1 cellular context compared by ENCODE assay signal in the genomic region with DNA sequence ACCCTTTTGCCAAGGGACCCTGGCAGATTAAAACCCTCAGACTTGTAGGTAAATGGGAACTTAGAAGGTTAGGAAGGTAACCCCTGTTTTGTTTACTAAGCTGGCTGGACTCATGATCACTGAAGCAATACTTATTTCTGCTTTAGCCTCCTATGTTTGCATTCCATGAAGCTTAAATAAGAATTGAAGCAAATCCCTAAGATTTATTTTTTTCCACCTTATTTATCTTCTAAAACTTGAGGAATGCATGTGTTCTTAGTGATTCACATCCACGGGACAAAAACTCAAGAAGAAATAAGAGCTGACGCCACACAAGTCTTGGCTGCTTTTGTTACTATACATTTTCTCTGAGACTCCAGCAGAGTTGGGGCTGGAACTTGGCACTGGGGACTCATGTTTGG.
TF ChIP-seq lines count a peak whose summit lies in the region.

No MANE protein-coding gene starts in this region.

TF ChIP-seq in K562, 482 proteins besides CTCF, POLR2A, EP300 and RAD21:
- TF ChIP-seq ZNF778 (CRISPR knock-in tag; IDR thresholded peaks at IDR 0.05), result no peak
- TF ChIP-seq NCOA1 (IDR thresholded peaks at IDR 0.05; ENCODE audit: low read depth), result no peak
- TF ChIP-seq, protein P1, sequence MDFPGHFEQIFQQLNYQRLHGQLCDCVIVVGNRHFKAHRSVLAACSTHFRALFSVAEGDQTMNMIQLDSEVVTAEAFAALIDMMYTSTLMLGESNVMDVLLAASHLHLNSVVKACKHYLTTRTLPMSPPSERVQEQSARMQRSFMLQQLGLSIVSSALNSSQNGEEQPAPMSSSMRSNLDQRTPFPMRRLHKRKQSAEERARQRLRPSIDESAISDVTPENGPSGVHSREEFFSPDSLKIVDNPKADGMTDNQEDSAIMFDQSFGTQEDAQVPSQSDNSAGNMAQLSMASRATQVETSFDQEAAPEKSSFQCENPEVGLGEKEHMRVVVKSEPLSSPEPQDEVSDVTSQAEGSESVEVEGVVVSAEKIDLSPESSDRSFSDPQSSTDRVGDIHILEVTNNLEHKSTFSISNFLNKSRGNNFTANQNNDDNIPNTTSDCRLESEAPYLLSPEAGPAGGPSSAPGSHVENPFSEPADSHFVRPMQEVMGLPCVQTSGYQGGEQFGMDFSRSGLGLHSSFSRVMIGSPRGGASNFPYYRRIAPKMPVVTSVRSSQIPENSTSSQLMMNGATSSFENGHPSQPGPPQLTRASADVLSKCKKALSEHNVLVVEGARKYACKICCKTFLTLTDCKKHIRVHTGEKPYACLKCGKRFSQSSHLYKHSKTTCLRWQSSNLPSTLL (IDR thresholded peaks at IDR 0.05), result no peak
- TF ChIP-seq ZNF592 (IDR thresholded peaks at IDR 0.05), result no peak
- no peak for TF ChIP-seq HSF4 (CRISPR knock-in tag; IDR thresholded peaks at IDR 0.05; ENCODE audit: borderline replicate concordance)
- TF ChIP-seq NCOR1 (IDR thresholded peaks at IDR 0.05), result no peak
- no peak for TF ChIP-seq FOXM1 (IDR thresholded peaks at IDR 0.05; ENCODE audit: low read depth)
- no peak for TF ChIP-seq FOXM1 (CRISPR knock-in tag; IDR thresholded peaks at IDR 0.05; ENCODE audit: low read depth)
- no peak for TF ChIP-seq ZNF699 (CRISPR knock-in tag; IDR thresholded peaks at IDR 0.05; ENCODE audit: insufficient replicate concordance)
- TF ChIP-seq ZNF124 (CRISPR knock-in tag; IDR thresholded peaks at IDR 0.05), result no peak
